ENCODE assay signal across 8 cellular contexts in genomic region chr16:67936876-67937605, GRCh38. TPM values are rescaled to one million over a fixed set of nuclear protein-coding genes. Genes with fewer than 3 reads are reported as not detected.
DNase-seq lines count a peak whose midpoint lies in the region; ATAC-seq and TF ChIP-seq lines count a peak whose summit lies in the region.

No MANE protein-coding gene starts in this region.

- peaks cover 30% of the 10 kb centered on the region for H3K79me2 ChIP-seq in MM.1S (ENCODE audit: low read length)

- H3F3A ChIP-seq in MM.1S (ENCODE audit: insufficient read depth, low read length) = peaks cover 17% of the 10 kb centered on the region

- H3K36me3 Mint-ChIP-seq in activated T-helper 1 cell treated with anti-CD3 and anti-CD28 coated beads, Interleukin-12 subunit alpha, Interleukin-12 subunit beta, Interleukin-2, Interleukin-4 antibody, amounts not matched to agents 30 ng/mL and 10 ng/mL and 1 ng/mL, durations not matched to agents 14 hours and 24 hours and 36 hours (ENCODE audit: low read depth) = peaks cover 38% of the 10 kb centered on the region

- peak; percentile 47 for DNase-seq in GM04504 (ENCODE audit: low read depth)
- peak; percentile 95 for DNase-seq in MM.1S
- peak; percentile 83 for DNase-seq in activated T-helper 1 cell treated with anti-CD3 and anti-CD28 coated beads, Interleukin-12 subunit alpha, Interleukin-12 subunit beta, Interleukin-2, Interleukin-4 antibody, amounts not matched to agents 30 ng/mL and 10 ng/mL and 1 ng/mL, durations not matched to agents 14 hours and 24 hours and 36 hours (ENCODE audit: low spot score)
- DNase-seq in germinal center (ENCODE audit: low spot score) = peak; percentile 90
- no peak for DNase-seq in skeletal muscle cell (ENCODE audit: low read depth)
- no peak for DNase-seq in SW480 (ENCODE audit: low spot score)

- ATAC-seq in GM21447 (IDR thresholded peaks at IDR 0.05; ENCODE audit: unreplicated experiment) (peak; percentile 66), HG02840 (IDR thresholded peaks at IDR 0.05; ENCODE audit: low FRiP score, unreplicated experiment) (no peak)

- peak overlapping the region; percentile 98 for H3K4me3 Mint-ChIP-seq in activated T-helper 1 cell treated with anti-CD3 and anti-CD28 coated beads, Interleukin-12 subunit alpha, Interleukin-12 subunit beta, Interleukin-2, Interleukin-4 antibody, amounts not matched to agents 30 ng/mL and 10 ng/mL and 1 ng/mL, durations not matched to agents 14 hours and 24 hours and 36 hours

- peak overlapping the region; percentile 99 for H3K4me3 ChIP-seq in MM.1S (ENCODE audit: low read length)
- H3K4me3 ChIP-seq in skeletal muscle cell (ENCODE audit: low read depth, low read length) = peak overlapping the region; percentile 91

- peak overlapping the region; percentile 82 for H3K27ac ChIP-seq in MM.1S (ENCODE audit: low read length)

- TF ChIP-seq CTCF in MM.1S (IDR thresholded peaks at IDR 0.05; ENCODE audit: low read length) = no peak

- no peaks in the 10 kb centered on the region for H3K27me3 ChIP-seq in MM.1S (replicated peaks; ENCODE audit: insufficient read depth, low read length)

- H3K4me2 ChIP-seq in MM.1S (ENCODE audit: low read depth, low read length) = peak overlapping the region; percentile 87

- H3K4me1 Mint-ChIP-seq in activated T-helper 1 cell treated with anti-CD3 and anti-CD28 coated beads, Interleukin-12 subunit alpha, Interleukin-12 subunit beta, Interleukin-2, Interleukin-4 antibody, amounts not matched to agents 30 ng/mL and 10 ng/mL and 1 ng/mL, durations not matched to agents 14 hours and 24 hours and 36 hours (ENCODE audit: low read depth) = peaks cover 46% of the 10 kb centered on the region

- H3K27me3 Mint-ChIP-seq in activated T-helper 1 cell treated with anti-CD3 and anti-CD28 coated beads, Interleukin-12 subunit alpha, Interleukin-12 subunit beta, Interleukin-2, Interleukin-4 antibody, amounts not matched to agents 30 ng/mL and 10 ng/mL and 1 ng/mL, durations not matched to agents 14 hours and 24 hours and 36 hours (ENCODE audit: insufficient read depth) = no peaks in the 10 kb centered on the region

- peak overlapping the region; percentile 89 for H3K9ac ChIP-seq in MM.1S (ENCODE audit: low read length)

- H2AFZ ChIP-seq in MM.1S (ENCODE audit: low read length) = peak overlapping the region; percentile 49

- intact Hi-C loops in activated T-helper 1 cell treated with anti-CD3 and anti-CD28 coated beads, Interleukin-12 subunit alpha, Interleukin-12 subunit beta, Interleukin-2, Interleukin-4 antibody, amounts not matched to agents 30 ng/mL and 10 ng/mL and 1 ng/mL, durations not matched to agents 14 hours and 24 hours and 36 hours (cut with micrococcal nuclease) = loop anchor here (1.0 to 5.0 kb wide), 5 partner anchors 128 to 375 kb away; partner anchors contain the start of genes ACD, ESRP2, PARD6A and PRMT7

- no peaks in the 10 kb centered on the region for H3K9me3 Mint-ChIP-seq in activated T-helper 1 cell treated with anti-CD3 and anti-CD28 coated beads, Interleukin-12 subunit alpha, Interleukin-12 subunit beta, Interleukin-2, Interleukin-4 antibody, amounts not matched to agents 30 ng/mL and 10 ng/mL and 1 ng/mL, durations not matched to agents 14 hours and 24 hours and 36 hours

- H3K36me3 ChIP-seq in MM.1S (replicated peaks; ENCODE audit: insufficient read depth, low read length) = no peaks in the 10 kb centered on the region; the same call in 1 of the 2 replicates

- H3K27ac Mint-ChIP-seq in activated T-helper 1 cell treated with anti-CD3 and anti-CD28 coated beads, Interleukin-12 subunit alpha, Interleukin-12 subunit beta, Interleukin-2, Interleukin-4 antibody, amounts not matched to agents 30 ng/mL and 10 ng/mL and 1 ng/mL, durations not matched to agents 14 hours and 24 hours and 36 hours = peak overlapping the region; percentile 96

- peaks cover 15% of the 10 kb centered on the region for H3K4me1 ChIP-seq in MM.1S (ENCODE audit: low read length)

- no peaks in the 10 kb centered on the region for H4K20me1 ChIP-seq in MM.1S (ENCODE audit: insufficient read depth, low read length)

- no peaks in the 10 kb centered on the region for H3K9me2 ChIP-seq in MM.1S (replicated peaks; ENCODE audit: insufficient read depth, low read length)

- no peaks in the 10 kb centered on the region for H3K9me3 ChIP-seq in MM.1S (replicated peaks; ENCODE audit: insufficient read depth, low read length)

RNA-seq across cellular contexts. Expression of gene PSMB10, which starts 0.4 kb away (rescaled TPM):
- total RNA-seq in activated T-helper 1 cell treated with anti-CD3 and anti-CD28 coated beads, Interleukin-12 subunit alpha, Interleukin-12 subunit beta, Interleukin-2, Interleukin-4 antibody, amounts not matched to agents 30 ng/mL and 10 ng/mL and 1 ng/mL, durations not matched to agents 14 hours and 24 hours and 36 hours = 213 and 218 TPM in 2 replicates

RNA-seq across cellular contexts. Expression of gene CTRL, which starts 5.4 kb away (rescaled TPM):
- total RNA-seq in activated T-helper 1 cell treated with anti-CD3 and anti-CD28 coated beads, Interleukin-12 subunit alpha, Interleukin-12 subunit beta, Interleukin-2, Interleukin-4 antibody, amounts not matched to agents 30 ng/mL and 10 ng/mL and 1 ng/mL, durations not matched to agents 14 hours and 24 hours and 36 hours = 5.5 and 6.9 TPM in 2 replicates

RNA-seq across cellular contexts. Expression of gene LCAT, which starts 6.9 kb away (rescaled TPM):
- total RNA-seq in activated T-helper 1 cell treated with anti-CD3 and anti-CD28 coated beads, Interleukin-12 subunit alpha, Interleukin-12 subunit beta, Interleukin-2, Interleukin-4 antibody, amounts not matched to agents 30 ng/mL and 10 ng/mL and 1 ng/mL, durations not matched to agents 14 hours and 24 hours and 36 hours = 12.7 and 20.3 TPM in 2 replicates

RNA-seq across cellular contexts. Expression of gene SLC12A4, which starts 31.4 kb away (rescaled TPM):
- 40.0 and 43.1 TPM in 2 replicates for total RNA-seq in activated T-helper 1 cell treated with anti-CD3 and anti-CD28 coated beads, Interleukin-12 subunit alpha, Interleukin-12 subunit beta, Interleukin-2, Interleukin-4 antibody, amounts not matched to agents 30 ng/mL and 10 ng/mL and 1 ng/mL, durations not matched to agents 14 hours and 24 hours and 36 hours

RNA-seq across cellular contexts. Expression of gene DPEP3, which starts 43.3 kb away (rescaled TPM):
- not detected in 2 replicates for total RNA-seq in activated T-helper 1 cell treated with anti-CD3 and anti-CD28 coated beads, Interleukin-12 subunit alpha, Interleukin-12 subunit beta, Interleukin-2, Interleukin-4 antibody, amounts not matched to agents 30 ng/mL and 10 ng/mL and 1 ng/mL, durations not matched to agents 14 hours and 24 hours and 36 hours

Comparison
In these comparisons a context has a peak if more than half of its experiments do, and no peak if none do; other contexts are left out.
1. DNase-seq: peak in GM04504 (single experiment), MM.1S (single experiment), activated T-helper 1 cell treated with anti-CD3 and anti-CD28 coated beads, Interleukin-12 subunit alpha, Interleukin-12 subunit beta, Interleukin-2, Interleukin-4 antibody, amounts not matched to agents 30 ng/mL and 10 ng/mL and 1 ng/mL, durations not matched to agents 14 hours and 24 hours and 36 hours (single experiment) and germinal center (single experiment); none in skeletal muscle cell (single experiment) and SW480 (single experiment).